ENCODE assay signal across 12 cellular contexts in the genomic region with DNA sequence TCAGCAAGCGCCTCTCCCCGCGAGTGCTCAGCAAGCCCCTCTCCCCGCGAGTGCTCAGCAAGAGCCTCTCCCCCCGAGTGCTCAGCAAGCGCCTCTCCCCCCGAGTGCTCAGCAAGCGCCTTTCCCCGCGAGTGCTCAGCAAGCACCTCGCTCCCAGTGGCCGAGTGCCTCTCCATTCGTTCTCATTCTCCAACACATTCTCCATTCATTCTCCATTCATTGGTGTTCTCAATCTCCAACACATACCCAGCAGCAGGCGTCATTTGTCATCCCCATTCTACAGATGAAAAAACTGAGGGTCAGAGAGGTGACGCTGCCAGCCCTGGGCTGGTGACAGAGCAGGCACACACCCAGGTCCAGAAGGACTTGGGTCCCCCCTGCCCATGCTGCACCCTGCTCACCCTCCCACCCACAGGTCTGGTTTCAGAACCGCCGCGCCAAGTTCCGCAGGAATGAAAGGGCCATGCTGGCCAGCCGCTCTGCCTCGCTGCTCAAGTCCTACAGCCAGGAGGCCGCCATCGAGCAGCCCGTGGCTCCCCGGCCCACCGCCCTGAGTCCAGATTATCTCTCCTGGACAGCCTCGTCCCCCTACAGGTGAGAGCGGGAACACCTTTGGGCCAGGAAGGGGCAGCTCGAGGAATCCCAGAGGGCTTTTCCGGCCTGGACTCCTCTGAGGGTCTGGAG. TPM values are rescaled to one million over a fixed set of nuclear protein-coding genes. Genes with fewer than 3 reads are reported as not detected.
DNase-seq lines count a peak whose midpoint lies in the region; ATAC-seq and TF ChIP-seq lines count a peak whose summit lies in the region.
"Had no signal": no experiment of that assay in that cellular context is flagged by ENCODE, and none has a peak within 500 bp of the region (broad histone marks: within the 10 kb centered on the region; RNA-seq: fewer than 3 reads in every experiment).

No MANE protein-coding gene starts in this region.

- in situ Hi-C loops in astrocyte of the spinal cord (cut with HindIII; ENCODE audit: low sequenced_read_pairs) = no loop called here

- ATAC-seq in GM21723 (IDR thresholded peaks at IDR 0.05; ENCODE audit: unreplicated experiment) = no peak

- TF ChIP-seq POLR2A in prostate gland (IDR thresholded peaks at IDR 0.05) = no peak

- H3K36me3 ChIP-seq in prostate gland = no peaks in the 10 kb centered on the region

- TF ChIP-seq CTCF in C4-2B (conservative IDR thresholded peaks at IDR 0.05) (peak; percentile 75; the same call in 1 of the 2 replicates), astrocyte of the spinal cord (IDR thresholded peaks at IDR 0.05; ENCODE audit: low read depth, low read length) (peak; percentile 38), prostate gland (IDR thresholded peaks at IDR 0.05) (no peak)

- no peaks in the 10 kb centered on the region for H3K9me3 ChIP-seq in prostate gland
- H3K9me3 ChIP-seq: testis had no signal

- CTCF ChIA-PET in HEK293T (lab: Yijun Ruan, JAX) = interaction anchor here (0.9 to 1.5 kb wide), 2 partner anchors 19 to 57 kb away, joined by 5 to 6 read pairs; no protein-coding TSS in a partner anchor

- POLR2A ChIA-PET in HEK293T (lab: Yijun Ruan, JAX) = no interaction called here

- no peaks in the 10 kb centered on the region for H3K27me3 ChIP-seq in prostate gland (replicated peaks; ENCODE audit: insufficient read depth)
- H3K27me3 ChIP-seq: testis had no signal

- intact Hi-C loops in prostate gland (cut with DNase I) = no loop called here

- peak; percentile 60 for DNase-seq in HEK293T (ENCODE audit: extremely low spot score)
- DNase-seq in astrocyte of the spinal cord (ENCODE audit: low read depth, low spot score) = no peak
- DNase-seq in left kidney (ENCODE audit: low read depth, low spot score) = peak; percentile 49
- DNase-seq in kidney tubule cell (ENCODE audit: low spot score) = no peak
- DNase-seq in NCI-H1436 treated with DMSO at 0.1 percent for 48 hours (lab: John Stamatoyannopoulos, UW) = no peak
- DNase-seq in prostate gland (ENCODE audit: low spot score) = no peak
- DNase-seq: activated naive CD4-positive, alpha-beta T cell; NCI-H2227 treated with DMSO at 0.1 percent for 48 hours; testis had no signal

- H3K27ac ChIP-seq in C4-2B (no peak overlapping the region), prostate gland (no peak overlapping the region)
- H3K27ac ChIP-seq: KMS-11, testis had no signal

- H3K4me3 ChIP-seq in astrocyte of the spinal cord (ENCODE audit: low read depth, low read length) (no peak overlapping the region), prostate gland (no peak overlapping the region)

- WGBS in prostate gland = 81% methylated on average over 31 of the region's 31 CpGs

- no peaks in the 10 kb centered on the region for H3K4me1 ChIP-seq in prostate gland (replicated peaks)
- H3K4me1 ChIP-seq: testis had no signal

TF ChIP-seq in HEK293T, 16 proteins besides CTCF, POLR2A, EP300 and RAD21:
- no peak for TF ChIP-seq L3MBTL2 (conservative IDR thresholded peaks at IDR 0.05)
- TF ChIP-seq LEF1 (IDR thresholded peaks at IDR 0.05; ENCODE audit: borderline replicate concordance) = no peak
- no peak for TF ChIP-seq SP1 (IDR thresholded peaks at IDR 0.05)
- no peak for TF ChIP-seq CTBP1 (IDR thresholded peaks at IDR 0.05; ENCODE audit: borderline replicate concordance)

RNA-seq across cellular contexts. Expression of gene PTGES, which starts 32.5 kb away (rescaled TPM):
- 10 to 100 TPM in 1 of 2 donors, 1 to 10 TPM in 1; 3.9 to 19.9 TPM for total RNA-seq in prostate gland

RNA-seq across cellular contexts. Expression of gene PRRX2, which starts 54.9 kb away (rescaled TPM):
- total RNA-seq in prostate gland = 10 to 100 TPM in 1 of 2 donors, 1 to 10 TPM in 1; 4.3 to 14.3 TPM

Comparison
In these comparisons a context has a peak if more than half of its experiments do, and no peak if none do; other contexts are left out.
1. CTCF ChIP-seq: peak in C4-2B (single experiment) and astrocyte of the spinal cord (single experiment); none in prostate gland (0 of 4).
2. DNase-seq: peak in HEK293T (single experiment) and left kidney (single experiment); none in astrocyte of the spinal cord (single experiment), kidney tubule cell (single experiment), NCI-H1436 treated with DMSO at 0.1 percent for 48 hours (single experiment) and prostate gland (single experiment).